Comparison of ENCODE assay signal across 8 cellular contexts in the genomic region with DNA sequence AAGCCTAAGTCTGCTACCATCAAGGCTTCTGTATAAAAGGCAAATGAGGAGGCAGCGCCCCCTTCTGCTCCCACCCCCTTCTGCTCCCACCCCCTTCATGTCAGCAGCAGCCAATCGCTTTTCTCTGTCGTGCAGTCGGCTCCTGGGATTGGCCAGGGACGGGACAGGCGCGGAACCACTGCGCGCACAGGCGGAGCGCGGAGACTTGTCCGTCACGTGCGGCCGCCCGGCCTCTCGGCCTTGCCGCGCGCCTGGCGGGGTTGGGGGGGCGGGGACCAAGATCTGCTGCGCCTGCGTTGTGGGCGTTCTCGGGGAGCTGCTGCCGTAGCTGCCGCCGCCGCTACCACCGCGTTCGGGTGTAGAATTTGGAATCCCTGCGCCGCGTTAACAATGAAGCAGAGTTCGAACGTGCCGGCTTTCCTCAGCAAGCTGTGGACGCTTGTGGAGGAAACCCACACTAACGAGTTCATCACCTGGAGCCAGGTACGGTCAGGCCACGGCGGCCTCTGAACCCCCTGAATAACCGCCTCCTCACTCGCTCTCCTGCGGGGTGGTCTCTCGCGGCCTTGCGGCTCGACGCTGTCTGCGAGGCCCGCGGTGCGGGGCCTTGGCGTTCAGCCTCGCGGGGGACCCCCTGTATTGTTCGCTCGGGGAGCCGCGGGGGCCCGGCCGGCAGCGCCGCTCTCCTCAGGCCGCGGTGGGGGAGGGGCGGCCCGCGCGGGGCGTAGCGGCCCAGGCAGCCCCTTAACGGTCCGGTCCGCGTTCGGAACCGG. TPM values are rescaled to one million over a fixed set of nuclear protein-coding genes. Genes with fewer than 3 reads are reported as not detected.
DNase-seq lines count a peak whose midpoint lies in the region; ATAC-seq and TF ChIP-seq lines count a peak whose summit lies in the region.

A gene with protein sequence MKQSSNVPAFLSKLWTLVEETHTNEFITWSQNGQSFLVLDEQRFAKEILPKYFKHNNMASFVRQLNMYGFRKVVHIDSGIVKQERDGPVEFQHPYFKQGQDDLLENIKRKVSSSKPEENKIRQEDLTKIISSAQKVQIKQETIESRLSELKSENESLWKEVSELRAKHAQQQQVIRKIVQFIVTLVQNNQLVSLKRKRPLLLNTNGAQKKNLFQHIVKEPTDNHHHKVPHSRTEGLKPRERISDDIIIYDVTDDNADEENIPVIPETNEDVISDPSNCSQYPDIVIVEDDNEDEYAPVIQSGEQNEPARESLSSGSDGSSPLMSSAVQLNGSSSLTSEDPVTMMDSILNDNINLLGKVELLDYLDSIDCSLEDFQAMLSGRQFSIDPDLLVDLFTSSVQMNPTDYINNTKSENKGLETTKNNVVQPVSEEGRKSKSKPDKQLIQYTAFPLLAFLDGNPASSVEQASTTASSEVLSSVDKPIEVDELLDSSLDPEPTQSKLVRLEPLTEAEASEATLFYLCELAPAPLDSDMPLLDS (plus strand): TSS at position 305 of the 773 bp plus-strand sequence. CDS start 86 bp downstream, at position 391.

- H3F3A ChIP-seq in GM23338 (replicated peaks; ENCODE audit: low read depth): no peaks in the 10 kb centered on the region

- H3K36me3 Mint-ChIP-seq in GM23338 (ENCODE audit: low read depth): no peaks in the 10 kb centered on the region
- peaks cover 6% of the 10 kb centered on the region for H3K36me3 Mint-ChIP-seq in activated T-helper 17 cell treated with anti-CD3 and anti-CD28 coated beads, Interleukin-2, amount 50 U/mL, for 72 hours (ENCODE audit: low read depth)
- peaks cover 7% of the 10 kb centered on the region for H3K36me3 Mint-ChIP-seq in natural killer cell treated with Interleukin-12 subunit alpha and Interleukin-12 subunit beta and Interleukin-15 and Interleukin-18, amount 100 ng/mL, for 72 hours

- peaks cover 5% of the 10 kb centered on the region; the same call in 2 of the 3 replicates for H3K4me1 Mint-ChIP-seq in GM23338
- peaks cover 12% of the 10 kb centered on the region for H3K4me1 Mint-ChIP-seq in activated T-helper 17 cell treated with anti-CD3 and anti-CD28 coated beads, Interleukin-2, amount 50 U/mL, for 72 hours
- H3K4me1 Mint-ChIP-seq in natural killer cell treated with Interleukin-12 subunit alpha and Interleukin-12 subunit beta and Interleukin-15 and Interleukin-18, amount 100 ng/mL, for 72 hours (ENCODE audit: low read depth in 2 of 2): peaks cover 22 to 26% of the 10 kb centered on the region in 2 donors

- no peaks in the 10 kb centered on the region for H3K9me2 ChIP-seq in GM23338 (ENCODE audit: insufficient read depth)

- H3K4me3 Mint-ChIP-seq in GM23338: peak within 1 kb of the TSS; percentile 97
- peak within 1 kb of the TSS; percentile 88 for H3K4me3 Mint-ChIP-seq in activated T-helper 17 cell treated with anti-CD3 and anti-CD28 coated beads, Interleukin-2, amount 50 U/mL, for 72 hours
- peak within 1 kb of the TSS; percentile 97 for H3K4me3 Mint-ChIP-seq in natural killer cell treated with Interleukin-12 subunit alpha and Interleukin-12 subunit beta and Interleukin-15 and Interleukin-18, amount 100 ng/mL, for 72 hours

- peak within 1 kb of the TSS; percentile 74; the same call in 1 of the 2 replicates for H3K27ac Mint-ChIP-seq in GM23338
- peak within 1 kb of the TSS; percentile 91 for H3K27ac Mint-ChIP-seq in activated T-helper 17 cell treated with anti-CD3 and anti-CD28 coated beads, Interleukin-2, amount 50 U/mL, for 72 hours
- H3K27ac Mint-ChIP-seq in natural killer cell treated with Interleukin-12 subunit alpha and Interleukin-12 subunit beta and Interleukin-15 and Interleukin-18, amount 100 ng/mL, for 72 hours: peak within 1 kb of the TSS; percentile 87 to 91

- no peaks in the 10 kb centered on the region for H3K4me1 ChIP-seq in GM23338 (ENCODE audit: insufficient read depth)

- TF ChIP-seq CTCF in GM23338 (conservative IDR thresholded peaks at IDR 0.05; ENCODE audit: low read depth in 2 of 2): peak in 1 of 2 experiments; percentile 38; a peak in 2 of 4 replicates

- H2AFZ ChIP-seq in GM23338: peak within 1 kb of the TSS; percentile 96

- H3K79me2 ChIP-seq in GM23338 (replicated peaks; ENCODE audit: insufficient read depth): peaks cover 43% of the 10 kb centered on the region

- H3K4me2 ChIP-seq in GM23338: peak within 1 kb of the TSS; percentile 71

- peaks cover 42% of the 10 kb centered on the region for H3K27me3 Mint-ChIP-seq in GM23338 (ENCODE audit: insufficient read depth, low read depth, poor library complexity)
- no peaks in the 10 kb centered on the region for H3K27me3 Mint-ChIP-seq in activated T-helper 17 cell treated with anti-CD3 and anti-CD28 coated beads, Interleukin-2, amount 50 U/mL, for 72 hours
- peaks cover 0 to 3% of the 10 kb centered on the region in 2 donors for H3K27me3 Mint-ChIP-seq in natural killer cell treated with Interleukin-12 subunit alpha and Interleukin-12 subunit beta and Interleukin-15 and Interleukin-18, amount 100 ng/mL, for 72 hours

- ATAC-seq in GM23338: peak; percentile 99
- ATAC-seq in activated T-helper 17 cell treated with anti-CD3 and anti-CD28 coated beads, Interleukin-2, amount 50 U/mL, for 72 hours (replicated peaks): peak; percentile 97
- ATAC-seq in natural killer cell treated with Interleukin-12 subunit alpha and Interleukin-12 subunit beta and Interleukin-15 and Interleukin-18, amount 100 ng/mL, for 72 hours: peak; percentile 98 to 100
- ATAC-seq in stimulated activated naive CD8-positive, alpha-beta T cell treated with anti-CD3 and anti-CD28 coated beads, Interleukin-15, Interleukin-2, amounts not matched to agents 100 U/mL and 50 U/mL, for 24 hours: peak; percentile 99

- no peaks in the 10 kb centered on the region for H3K36me3 ChIP-seq in GM23338 (ENCODE audit: insufficient read depth)

- no peaks in the 10 kb centered on the region for H3K9me3 Mint-ChIP-seq in GM23338
- H3K9me3 Mint-ChIP-seq in activated T-helper 17 cell treated with anti-CD3 and anti-CD28 coated beads, Interleukin-2, amount 50 U/mL, for 72 hours: no peaks in the 10 kb centered on the region
- H3K9me3 Mint-ChIP-seq in natural killer cell treated with Interleukin-12 subunit alpha and Interleukin-12 subunit beta and Interleukin-15 and Interleukin-18, amount 100 ng/mL, for 72 hours: no peaks in the 10 kb centered on the region

- peaks cover 70% of the 10 kb centered on the region for H3K27me3 ChIP-seq in GM23338 (ENCODE audit: insufficient read depth)

- H3K27ac ChIP-seq in GM23338 (ENCODE audit: low read depth): no peak within 1 kb of the TSS

- DNase-seq in Daoy (ENCODE audit: low read depth): peak; percentile 99
- DNase-seq in GM23338 (ENCODE audit: low spot score): peak; percentile 98
- DNase-seq in LHCN-M2 (ENCODE audit: low read depth): peak; percentile 98
- peak; percentile 92 for DNase-seq in RPMI8226
- DNase-seq in fibroblast of peridontal ligament (ENCODE audit: extremely low read depth): peak; percentile 98
- peak; percentile 96 for DNase-seq in natural killer cell treated with Interleukin-12 subunit alpha and Interleukin-12 subunit beta and Interleukin-15 and Interleukin-18, amount 100 ng/mL, for 72 hours (ENCODE audit: low spot score)
- DNase-seq in stimulated activated naive CD8-positive, alpha-beta T cell treated with anti-CD3 and anti-CD28 coated beads, Interleukin-15, Interleukin-2, amounts not matched to agents 100 U/mL and 50 U/mL, for 24 hours: peak; percentile 93

- peak within 1 kb of the TSS; percentile 87 for H3K4me3 ChIP-seq in GM23338

- peaks cover 36% of the 10 kb centered on the region for H4K20me1 ChIP-seq in GM23338 (replicated peaks; ENCODE audit: insufficient read depth)

TF ChIP-seq in GM23338, 12 proteins besides CTCF, POLR2A, EP300 and RAD21 (continues in another document):
- TF ChIP-seq, protein P1, sequence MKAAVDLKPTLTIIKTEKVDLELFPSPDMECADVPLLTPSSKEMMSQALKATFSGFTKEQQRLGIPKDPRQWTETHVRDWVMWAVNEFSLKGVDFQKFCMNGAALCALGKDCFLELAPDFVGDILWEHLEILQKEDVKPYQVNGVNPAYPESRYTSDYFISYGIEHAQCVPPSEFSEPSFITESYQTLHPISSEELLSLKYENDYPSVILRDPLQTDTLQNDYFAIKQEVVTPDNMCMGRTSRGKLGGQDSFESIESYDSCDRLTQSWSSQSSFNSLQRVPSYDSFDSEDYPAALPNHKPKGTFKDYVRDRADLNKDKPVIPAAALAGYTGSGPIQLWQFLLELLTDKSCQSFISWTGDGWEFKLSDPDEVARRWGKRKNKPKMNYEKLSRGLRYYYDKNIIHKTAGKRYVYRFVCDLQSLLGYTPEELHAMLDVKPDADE (IDR thresholded peaks at IDR 0.05): no peak
- no peak for TF ChIP-seq ZNF114 (CRISPR knock-in tag; IDR thresholded peaks at IDR 0.05)
- TF ChIP-seq STAT1 (IDR thresholded peaks at IDR 0.05; ENCODE audit: unreplicated experiment): no peak
- no peak for TF ChIP-seq NANOG (IDR thresholded peaks at IDR 0.05; ENCODE audit: borderline replicate concordance)

RNA-seq across cellular contexts. Expression of the gene that starts here (rescaled TPM):
- 32.7 and 38.2 TPM in 2 replicates for total RNA-seq in Daoy (2014; rRNA removed; shearing (Covaris generic))
- total RNA-seq in GM23338 (2014; rRNA removed; shearing (Covaris generic)): 17.8 and 18.1 TPM in 2 replicates
- polyA plus RNA-seq in GM23338 (2016; fragmentation: Nextera tagmentation; extraction: Ambion mirVana): 10.0 and 10.4 TPM in 2 replicates
- total RNA-seq in LHCN-M2 (2014; rRNA removed): 23.8 and 28.9 TPM in 2 replicates
- 7.2 TPM for polyA plus RNA-seq in LHCN-M2 (2012)
- 10 to 100 TPM; 11.6 to 14.0 TPM for total RNA-seq in activated T-helper 17 cell treated with anti-CD3 and anti-CD28 coated beads, Interleukin-2, amount 50 U/mL, for 72 hours
- 10 to 100 TPM; 14.3 to 18.9 TPM for total RNA-seq in natural killer cell treated with Interleukin-12 subunit alpha and Interleukin-12 subunit beta and Interleukin-15 and Interleukin-18, amount 100 ng/mL, for 72 hours
